In the genomic region with DNA sequence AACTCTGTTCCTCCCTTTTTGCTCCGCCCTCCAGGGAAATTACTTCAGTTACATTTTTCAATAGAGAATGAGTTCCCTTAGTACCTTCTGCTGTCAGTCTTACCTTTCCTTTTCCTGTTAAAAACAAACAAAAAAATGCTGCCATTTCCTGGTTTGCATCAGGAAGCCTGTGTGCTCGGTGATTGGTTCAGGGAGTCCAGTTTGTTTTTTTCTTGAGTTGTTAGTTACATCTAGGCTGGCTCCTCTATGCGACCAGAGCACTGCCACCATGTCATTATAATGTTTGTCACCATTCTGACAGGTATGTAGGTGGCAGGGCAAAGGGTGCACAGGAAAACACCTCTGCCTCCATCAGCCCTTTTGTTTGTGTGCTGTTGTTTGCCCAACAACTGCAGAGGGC, we compare ENCODE assay signal across 16 cellular contexts.
"Had no signal": no experiment of that assay in that cellular context is flagged by ENCODE, and none has a peak within 500 bp of the region (broad histone marks: within the 10 kb centered on the region; RNA-seq: fewer than 3 reads in every experiment).

No MANE protein-coding gene starts in this region.

- H3K27ac Mint-ChIP-seq: activated CD4-positive, alpha-beta T cell treated with anti-CD3 and anti-CD28 coated beads for 36 hours; activated CD8-positive, alpha-beta T cell treated with anti-CD3 and anti-CD28 coated beads, Interleukin-2, amount 10 ng/mL, durations not matched to agents 7 days and 5 days; activated naive CD4-positive, alpha-beta T cell treated with anti-CD3 and anti-CD28 coated beads for 36 hours; stimulated activated naive CD8-positive, alpha-beta T cell treated with anti-CD3 and anti-CD28 coated beads, Interleukin-15, amount 100 ng/mL, for 72 hours had no signal

- DNase-seq: activated CD4-positive, alpha-beta T cell treated with anti-CD3 and anti-CD28 coated beads for 36 hours; activated CD8-positive, alpha-beta memory T cell treated with anti-CD3 and anti-CD28 coated beads, Interleukin-2, amount 50 U/mL, for 48 hours; activated CD8-positive, alpha-beta T cell treated with anti-CD3 and anti-CD28 coated beads, Interleukin-2, amount 10 ng/mL, durations not matched to agents 7 days and 5 days; activated naive CD4-positive, alpha-beta T cell treated with anti-CD3 and anti-CD28 coated beads for 36 hours; caudate nucleus; effector CD8-positive, alpha-beta T cell; gastrocnemius medialis; pancreas; stimulated activated CD4-positive, alpha-beta T cell treated with anti-CD3 and anti-CD28 coated beads, Interleukin-15, amount 100 ng/mL, for 24 hours; stimulated activated CD4-positive, alpha-beta T cell treated with anti-CD3 and anti-CD28 coated beads, Interleukin-4, amount 100 ng/mL, for 24 hours; stimulated activated naive CD8-positive, alpha-beta T cell treated with anti-CD3 and anti-CD28 coated beads, Interleukin-15, amount 100 ng/mL, for 72 hours; testis had no signal

- H3K4me3 Mint-ChIP-seq: activated CD4-positive, alpha-beta T cell treated with anti-CD3 and anti-CD28 coated beads for 36 hours; activated CD8-positive, alpha-beta T cell treated with anti-CD3 and anti-CD28 coated beads, Interleukin-2, amount 10 ng/mL, durations not matched to agents 7 days and 5 days; activated naive CD4-positive, alpha-beta T cell treated with anti-CD3 and anti-CD28 coated beads for 36 hours; neural crest cell; stimulated activated naive CD8-positive, alpha-beta T cell treated with anti-CD3 and anti-CD28 coated beads, Interleukin-15, amount 100 ng/mL, for 72 hours had no signal

- H3K27ac ChIP-seq: coronary artery, epithelial cell of prostate, gastrocnemius medialis, pancreas, testis, VCaP had no signal

- H3K27me3 ChIP-seq: gastrocnemius medialis, pancreas, testis had no signal

- H3K4me1 ChIP-seq: gastrocnemius medialis, pancreas, testis had no signal

- ATAC-seq: activated CD4-positive, alpha-beta T cell treated with anti-CD3 and anti-CD28 coated beads for 36 hours; activated CD8-positive, alpha-beta T cell treated with anti-CD3 and anti-CD28 coated beads, Interleukin-2, amount 10 ng/mL, durations not matched to agents 7 days and 5 days; gastrocnemius medialis; stimulated activated naive CD8-positive, alpha-beta T cell treated with anti-CD3 and anti-CD28 coated beads, Interleukin-15, amount 100 ng/mL, for 72 hours had no signal

- H3K4me1 Mint-ChIP-seq: activated CD4-positive, alpha-beta T cell treated with anti-CD3 and anti-CD28 coated beads for 36 hours; neural crest cell; stimulated activated naive CD8-positive, alpha-beta T cell treated with anti-CD3 and anti-CD28 coated beads, Interleukin-15, amount 100 ng/mL, for 72 hours had no signal

- H3K27me3 Mint-ChIP-seq: stimulated activated naive CD8-positive, alpha-beta T cell treated with anti-CD3 and anti-CD28 coated beads, Interleukin-15, amount 100 ng/mL, for 72 hours had no signal

- H3K36me3 ChIP-seq: gastrocnemius medialis, pancreas had no signal

- H3K4me3 ChIP-seq: coronary artery, gastrocnemius medialis, pancreas, testis had no signal

- H3K9me3 ChIP-seq: gastrocnemius medialis, pancreas, testis had no signal
